26 cellular contexts compared by ENCODE assay signal in the genomic region with DNA sequence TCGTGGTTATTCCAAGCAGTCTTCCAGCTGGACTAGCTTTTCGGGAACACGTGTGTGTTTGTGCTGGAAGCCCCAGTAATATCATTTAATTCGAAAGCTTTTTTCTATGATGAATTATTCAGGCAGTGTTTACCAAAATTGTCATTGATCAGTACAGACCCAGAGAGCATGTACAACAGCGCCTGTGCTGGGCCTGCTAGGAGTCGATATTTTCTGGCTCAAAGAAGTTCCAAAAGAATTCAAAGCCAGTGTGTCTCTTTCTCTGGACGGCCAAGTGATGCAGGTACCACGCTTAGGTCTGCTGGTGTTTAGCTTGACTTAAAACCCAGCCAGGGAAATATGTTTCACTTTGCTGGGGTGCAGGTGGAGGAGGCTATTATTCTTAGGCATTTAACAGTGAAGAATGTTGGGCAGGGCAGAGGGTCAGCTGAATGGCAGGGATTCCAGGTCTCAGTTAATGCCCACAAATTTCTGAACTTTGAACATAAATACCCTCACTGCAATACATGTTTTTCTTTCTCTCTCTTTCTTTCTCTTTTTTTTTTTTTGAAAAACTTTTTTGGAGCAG.
"Had no signal": no experiment of that assay in that cellular context is flagged by ENCODE, and none has a peak within 500 bp of the region (broad histone marks: within the 10 kb centered on the region; RNA-seq: fewer than 3 reads in every experiment).

No MANE protein-coding gene starts in this region.

- H3K27ac ChIP-seq: brain microvascular endothelial cell, cardiac muscle cell, RWPE1, SJCRH30 had no signal

- H3K27me3 Mint-ChIP-seq: activated CD8-positive, alpha-beta T cell treated with anti-CD3 and anti-CD28 coated beads for 36 hours; activated naive CD4-positive, alpha-beta T cell treated with anti-CD3 and anti-CD28 coated beads, Interleukin-2, amount 10 ng/mL, durations not matched to agents 7 days and 5 days; activated naive CD8-positive, alpha-beta T cell treated with anti-CD3 and anti-CD28 coated beads for 36 hours had no signal

- H3K9me3 Mint-ChIP-seq: activated CD8-positive, alpha-beta T cell treated with anti-CD3 and anti-CD28 coated beads for 36 hours; activated naive CD4-positive, alpha-beta T cell treated with anti-CD3 and anti-CD28 coated beads, Interleukin-2, amount 10 ng/mL, durations not matched to agents 7 days and 5 days; activated naive CD8-positive, alpha-beta T cell treated with anti-CD3 and anti-CD28 coated beads for 36 hours; activated T-cell treated with anti-CD3 and anti-CD28 coated beads, Interleukin-2, amount 50 U/mL, for 72 hours; activated T-helper 2 cell treated with anti-CD3 and anti-CD28 coated beads, Interferon-gamma antibody, Interleukin-2, Interleukin-4, amounts not matched to agents 10 μg/mL and 5 μg/mL and 100 μg/mL, durations not matched to agents 14 hours and 24 hours and 36 hours; T-helper 2 cell treated with Interferon-gamma antibody and Interleukin-4, amounts not matched to agents 5 μg/mL and 100 μg/mL, for 36 hours had no signal

- H3K4me3 Mint-ChIP-seq: activated CD8-positive, alpha-beta T cell treated with anti-CD3 and anti-CD28 coated beads for 36 hours; activated naive CD4-positive, alpha-beta T cell treated with anti-CD3 and anti-CD28 coated beads, Interleukin-2, amount 10 ng/mL, durations not matched to agents 7 days and 5 days; activated naive CD8-positive, alpha-beta T cell treated with anti-CD3 and anti-CD28 coated beads for 36 hours; activated T-cell treated with anti-CD3 and anti-CD28 coated beads, Interleukin-2, amount 50 U/mL, for 72 hours; T-helper 2 cell treated with Interferon-gamma antibody and Interleukin-4, amounts not matched to agents 5 μg/mL and 100 μg/mL, for 36 hours had no signal

- H3K36me3 ChIP-seq: brain microvascular endothelial cell, cardiac muscle cell, SJCRH30 had no signal

- H3K27ac Mint-ChIP-seq: activated CD8-positive, alpha-beta T cell treated with anti-CD3 and anti-CD28 coated beads for 36 hours; activated naive CD4-positive, alpha-beta T cell treated with anti-CD3 and anti-CD28 coated beads, Interleukin-2, amount 10 ng/mL, durations not matched to agents 7 days and 5 days; activated naive CD8-positive, alpha-beta T cell treated with anti-CD3 and anti-CD28 coated beads for 36 hours; activated T-cell treated with anti-CD3 and anti-CD28 coated beads, Interleukin-2, amount 50 U/mL, for 72 hours; activated T-helper 2 cell treated with anti-CD3 and anti-CD28 coated beads, Interferon-gamma antibody, Interleukin-2, Interleukin-4, amounts not matched to agents 10 μg/mL and 5 μg/mL and 100 μg/mL, durations not matched to agents 14 hours and 24 hours and 36 hours; T-helper 2 cell treated with Interferon-gamma antibody and Interleukin-4, amounts not matched to agents 5 μg/mL and 100 μg/mL, for 36 hours had no signal

- H3K9ac ChIP-seq: SK-N-SH had no signal

- ATAC-seq: activated CD4-positive, CD25-positive, alpha-beta regulatory T cell treated with anti-CD3 and anti-CD28 coated beads, Interleukin-2, amount 50 U/mL, for 24 hours; activated CD8-positive, alpha-beta T cell treated with anti-CD3 and anti-CD28 coated beads for 36 hours; activated T-cell treated with anti-CD3 and anti-CD28 coated beads, Interleukin-2, amount 50 U/mL, for 72 hours; Panc1 had no signal

- H3K9me3 ChIP-seq: SJCRH30, SK-N-SH had no signal

- H3K4me2 ChIP-seq: SK-N-SH had no signal

- H3K27me3 ChIP-seq: brain microvascular endothelial cell, cardiac muscle cell, SJCRH30 had no signal

- H3K36me3 Mint-ChIP-seq: activated naive CD4-positive, alpha-beta T cell treated with anti-CD3 and anti-CD28 coated beads, Interleukin-2, amount 10 ng/mL, durations not matched to agents 7 days and 5 days; activated naive CD8-positive, alpha-beta T cell treated with anti-CD3 and anti-CD28 coated beads for 36 hours had no signal

- H3K4me3 ChIP-seq: cardiac muscle cell, SJCRH30 had no signal

- DNase-seq: activated CD4-positive, alpha-beta T cell treated with anti-CD3 and anti-CD28 coated beads for 4 hours; activated CD8-positive, alpha-beta memory T cell treated with anti-CD3 and anti-CD28 coated beads, Interleukin-2, amount 50 U/mL, for 4 hours; activated CD8-positive, alpha-beta T cell treated with anti-CD3 and anti-CD28 coated beads for 36 hours; activated gamma-delta T cell treated with Interleukin-2 at 50 U/mL for 16 hours; activated naive CD4-positive, alpha-beta T cell treated with anti-CD3 and anti-CD28 coated beads, Interleukin-2, amount 10 ng/mL, durations not matched to agents 7 days and 5 days; activated naive CD8-positive, alpha-beta T cell treated with anti-CD3 and anti-CD28 coated beads for 36 hours; activated T-cell treated with anti-CD3 and anti-CD28 coated beads, Interleukin-2, amount 50 U/mL, for 72 hours; brain microvascular endothelial cell; KG1; NCI-H1048; NCI-H146; NCI-H187 treated with DMSO at 0.1 percent for 48 hours; NCI-H2171; NCI-H2227 treated with DMSO at 0.1 percent for 48 hours; NCI-H446 treated with DMSO at 0.1 percent for 48 hours; NCI-H526; Right ventricle myocardium superior; SJCRH30; SK-N-SH; T-helper 1 cell had no signal

- H3K4me1 Mint-ChIP-seq: activated naive CD4-positive, alpha-beta T cell treated with anti-CD3 and anti-CD28 coated beads, Interleukin-2, amount 10 ng/mL, durations not matched to agents 7 days and 5 days; activated naive CD8-positive, alpha-beta T cell treated with anti-CD3 and anti-CD28 coated beads for 36 hours had no signal
